24 cellular contexts compared by ENCODE assay signal in the genomic region with DNA sequence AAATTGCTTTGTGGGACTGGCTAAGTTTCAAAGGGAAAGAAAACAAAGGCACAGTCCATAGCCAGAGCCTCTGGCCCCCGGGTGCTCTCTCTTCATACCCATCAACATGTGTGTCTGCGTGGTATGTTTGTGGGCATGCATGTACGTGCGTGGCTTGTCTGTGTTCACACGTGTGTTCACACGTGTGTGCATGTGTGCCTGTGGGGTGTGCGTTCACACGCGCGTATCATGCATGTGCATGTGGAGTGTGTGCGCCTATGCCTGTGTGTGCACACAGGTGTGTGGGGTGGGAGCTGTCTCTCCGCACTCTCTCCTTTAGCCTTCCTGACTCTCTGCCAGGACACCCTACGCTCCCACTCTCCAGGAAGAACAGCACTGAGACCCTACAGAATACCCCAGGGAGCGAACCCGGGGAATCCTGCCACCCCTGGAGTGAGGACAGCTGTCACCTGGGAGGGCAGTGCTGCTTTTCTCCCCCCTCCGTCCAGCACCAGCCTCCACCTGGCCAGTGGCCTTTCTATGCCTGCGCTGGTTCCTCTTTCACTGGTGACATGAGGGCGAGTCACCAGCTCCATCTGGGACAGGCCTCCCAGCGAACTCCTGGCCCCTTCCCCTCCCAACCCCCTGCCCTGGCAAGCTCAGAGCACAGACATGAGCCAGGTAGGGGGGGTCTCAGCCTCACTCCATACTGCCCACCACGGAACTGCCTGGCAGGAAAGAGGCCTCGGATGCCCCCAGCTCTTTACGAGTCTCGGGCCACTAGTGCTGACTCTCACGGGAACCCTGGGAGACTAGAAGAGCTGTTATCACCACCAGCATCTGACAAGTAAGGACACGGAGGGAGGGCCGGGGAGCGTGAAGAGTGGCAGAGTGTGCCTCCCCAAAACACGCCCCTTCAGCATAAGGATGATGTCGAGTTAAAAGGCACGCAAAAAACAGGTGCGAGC. TPM values are rescaled to one million over a fixed set of nuclear protein-coding genes. Genes with fewer than 3 reads are reported as not detected.
A peak's percentile ranks its signal among the peaks of the same experiment; 100 is the strongest.
DNase-seq lines count a peak whose midpoint lies in the region; ATAC-seq and TF ChIP-seq lines count a peak whose summit lies in the region.
"Had no signal": no experiment of that assay in that cellular context is flagged by ENCODE, and none has a peak within 500 bp of the region (broad histone marks: within the 10 kb centered on the region; RNA-seq: fewer than 3 reads in every experiment).

No MANE protein-coding gene starts in this region.

- WGBS in GM23248 (ENCODE audit: low coverage in 1 of 2, low lambda C conversion rate in 2 of 2, missing lambda C conversion rate in 2 of 2), 2 experiments = 76 to 81% methylated on average over 31 of the region's 31 CpGs

- no peak overlapping the region for H3K4me3 Mint-ChIP-seq in WTC11
- H3K4me3 Mint-ChIP-seq: activated CD4-positive, alpha-beta T cell treated with anti-CD3 and anti-CD28 coated beads, Interleukin-2, amount 10 ng/mL, durations not matched to agents 7 days and 5 days; activated naive CD8-positive, alpha-beta T cell treated with anti-CD3 and anti-CD28 coated beads, Interleukin-2, amount 50 U/mL, for 24 hours; activated T-cell treated with anti-CD3 and anti-CD28 coated beads, Interleukin-2, amount 50 U/mL, for 24 hours had no signal

- ATAC-seq in WTC11 (no peak), lower lobe of right lung (no peak)
- ATAC-seq: activated naive CD8-positive, alpha-beta T cell treated with anti-CD3 and anti-CD28 coated beads, Interleukin-2, amount 50 U/mL, for 24 hours; stimulated activated naive CD8-positive, alpha-beta T cell treated with anti-CD3 and anti-CD28 coated beads, Interleukin-15, Interleukin-2, amounts not matched to agents 100 U/mL and 50 U/mL, for 24 hours had no signal

- no peak overlapping the region for H3K9ac ChIP-seq in BLaER1 treated with 17β-estradiol and CSF1 and Interleukin-3, amounts not matched to agents 10 nM and 100 nM
- no peak overlapping the region for H3K9ac ChIP-seq in GM23248

- peaks cover 5% of the 10 kb centered on the region for H3K9me3 Mint-ChIP-seq in WTC11
- H3K9me3 Mint-ChIP-seq: activated T-cell treated with anti-CD3 and anti-CD28 coated beads, Interleukin-2, amount 50 U/mL, for 24 hours had no signal

- H2AFZ ChIP-seq in GM23248 = no peak overlapping the region

- DNase-seq in KBM-7 (peak; percentile 24), WTC11 (ENCODE audit: low spot score) (no peak), lower lobe of right lung (peak; percentile 24), HuH-7.5 (ENCODE audit: low spot score) (no peak), SK-N-DZ (ENCODE audit: low spot score) (no peak), midbrain (lab: John Stamatoyannopoulos, UW) (no peak), GM23248 (no peak)
- DNase-seq: activated CD4-positive, alpha-beta T cell treated with anti-CD3 and anti-CD28 coated beads, Interleukin-2, amount 10 ng/mL, durations not matched to agents 7 days and 5 days; activated gamma-delta T cell treated with Interleukin-2 at 50 U/mL for 16 hours; activated naive CD8-positive, alpha-beta T cell treated with anti-CD3 and anti-CD28 coated beads, Interleukin-2, amount 50 U/mL, for 24 hours; activated T-cell treated with anti-CD3 and anti-CD28 coated beads, Interleukin-2, amount 50 U/mL, for 24 hours; Caco-2; DMS79 treated with DMSO at 0.1 percent for 48 hours; NCI-H2029 treated with DMSO at 0.1 percent for 48 hours; NCI-H69; stimulated activated naive CD8-positive, alpha-beta T cell treated with anti-CD3 and anti-CD28 coated beads, Interleukin-15, Interleukin-2, amounts not matched to agents 100 U/mL and 50 U/mL, for 24 hours; T-helper 2 cell; testis had no signal

- intact Hi-C loops in lower lobe of right lung (cut with DNase I) = no loop called here

- in situ Hi-C loops in KBM-7 (cut with MboI; ENCODE audit: low pct_unique_long_range_greater_than_20kb, low sequenced_read_pairs) (no loop called here), GM23248 (cut with MboI) (no loop called here)

- peaks cover 0 to 10% (median 0%) of the 10 kb centered on the region in 11 experiments; a peak in 2 of 22 replicates for H4K20me1 ChIP-seq in BLaER1 treated with 17β-estradiol and CSF1 and Interleukin-3, amounts not matched to agents 10 nM and 100 nM
- no peaks in the 10 kb centered on the region for H4K20me1 ChIP-seq in GM23248 (ENCODE audit: insufficient read depth)

- H3K9me2 ChIP-seq in GM23248 (ENCODE audit: insufficient read depth) = no peaks in the 10 kb centered on the region

- no peaks in the 10 kb centered on the region for H3K27me3 ChIP-seq in BLaER1 treated with 17β-estradiol and CSF1 and Interleukin-3, amounts not matched to agents 10 nM and 100 nM
- H3K27me3 ChIP-seq in lower lobe of right lung (ENCODE audit: low read depth) = no peaks in the 10 kb centered on the region
- H3K27me3 ChIP-seq in GM23248 (replicated peaks; ENCODE audit: insufficient read depth) = no peaks in the 10 kb centered on the region; the same call in 1 of the 2 replicates
- H3K27me3 ChIP-seq: testis had no signal

- no peaks in the 10 kb centered on the region for H3F3A ChIP-seq in GM23248 (ENCODE audit: insufficient read depth)

- TF ChIP-seq CTCF in WTC11 (IDR thresholded peaks at IDR 0.05) (no peak), lower lobe of right lung (IDR thresholded peaks at IDR 0.05) (no peak)

- H3K4me1 ChIP-seq in BLaER1 treated with 17β-estradiol and CSF1 and Interleukin-3, amounts not matched to agents 10 nM and 100 nM = peaks cover 0 to 32% (median 25%) of the 10 kb centered on the region in 10 experiments; a peak in 16 of 20 replicates
- H3K4me1 ChIP-seq in lower lobe of right lung (no peaks in the 10 kb centered on the region), GM23248 (ENCODE audit: insufficient read depth) (no peaks in the 10 kb centered on the region)
- H3K4me1 ChIP-seq: testis had no signal

- no peaks in the 10 kb centered on the region for H3K27me3 Mint-ChIP-seq in WTC11 (ENCODE audit: low read depth)
- H3K27me3 Mint-ChIP-seq: activated CD4-positive, alpha-beta T cell treated with anti-CD3 and anti-CD28 coated beads, Interleukin-2, amount 10 ng/mL, durations not matched to agents 7 days and 5 days; activated T-cell treated with anti-CD3 and anti-CD28 coated beads, Interleukin-2, amount 50 U/mL, for 24 hours had no signal

- no peak overlapping the region for H3K27ac ChIP-seq in BLaER1 treated with 17β-estradiol and CSF1 and Interleukin-3, amounts not matched to agents 10 nM and 100 nM
- H3K27ac ChIP-seq in lower lobe of right lung (no peak overlapping the region), GM23248 (no peak overlapping the region)
- H3K27ac ChIP-seq: C4-2B, RWPE1, testis had no signal

- H3K4me3 ChIP-seq in BLaER1 treated with 17β-estradiol and CSF1 and Interleukin-3, amounts not matched to agents 10 nM and 100 nM = no peak overlapping the region
- H3K4me3 ChIP-seq in lower lobe of right lung (no peak overlapping the region), GM23248 (no peak overlapping the region)
- H3K4me3 ChIP-seq: testis had no signal

- H3K4me2 ChIP-seq in BLaER1 treated with 17β-estradiol and CSF1 and Interleukin-3, amounts not matched to agents 10 nM and 100 nM = peak overlapping the region in 8 of 11 experiments; percentile 16 to 58 (median 38); a peak in 11 of 22 replicates
- no peak overlapping the region for H3K4me2 ChIP-seq in GM23248 (ENCODE audit: unreplicated experiment)

- peaks cover 5% of the 10 kb centered on the region for H3K36me3 Mint-ChIP-seq in WTC11

- POLR2A ChIA-PET in WTC11 (lab: Charles Lee) = no interaction called here

- peak overlapping the region; percentile 87 for H3K27ac Mint-ChIP-seq in WTC11
- H3K27ac Mint-ChIP-seq: activated CD4-positive, alpha-beta T cell treated with anti-CD3 and anti-CD28 coated beads, Interleukin-2, amount 10 ng/mL, durations not matched to agents 7 days and 5 days; activated naive CD8-positive, alpha-beta T cell treated with anti-CD3 and anti-CD28 coated beads, Interleukin-2, amount 50 U/mL, for 24 hours; activated T-cell treated with anti-CD3 and anti-CD28 coated beads, Interleukin-2, amount 50 U/mL, for 24 hours had no signal

- peaks cover 9% of the 10 kb centered on the region for H3K4me1 Mint-ChIP-seq in WTC11
- H3K4me1 Mint-ChIP-seq: activated naive CD8-positive, alpha-beta T cell treated with anti-CD3 and anti-CD28 coated beads, Interleukin-2, amount 50 U/mL, for 24 hours had no signal

- CTCF ChIA-PET in WTC11 (lab: Charles Lee) = no interaction called here

- no peaks in the 10 kb centered on the region for H3K36me3 ChIP-seq in BLaER1 treated with 17β-estradiol and CSF1 and Interleukin-3, amounts not matched to agents 10 nM and 100 nM
- H3K36me3 ChIP-seq in lower lobe of right lung (no peaks in the 10 kb centered on the region), GM23248 (ENCODE audit: low read depth) (no peaks in the 10 kb centered on the region)

- no peaks in the 10 kb centered on the region for H3K79me2 ChIP-seq in GM23248 (ENCODE audit: insufficient read depth)

- H3K9me3 ChIP-seq in BLaER1 treated with 17β-estradiol and CSF1 and Interleukin-3, amounts not matched to agents 10 nM and 100 nM (replicated peaks in 1 of 11) = peaks cover 7 to 15% (median 12%) of the 10 kb centered on the region in 11 experiments; a peak in 20 of 22 replicates
- H3K9me3 ChIP-seq in lower lobe of right lung (no peaks in the 10 kb centered on the region), GM23248 (ENCODE audit: low read depth) (no peaks in the 10 kb centered on the region)
- H3K9me3 ChIP-seq: Caco-2, testis had no signal

TF ChIP-seq in WTC11, 78 proteins besides CTCF, POLR2A, EP300 and RAD21 (continues in another document):
- no peak for TF ChIP-seq ATF1 (CRISPR knock-in tag; IDR thresholded peaks at IDR 0.05)

RNA-seq across cellular contexts. Expression of gene WDR86, which starts 16.5 kb away (rescaled TPM):
- total RNA-seq in WTC11 (2021) (24.4 to 32.4 TPM (median 30.7 TPM) in 3 replicates), lower lobe of right lung (4.4 TPM)
- 28.1 and 31.1 TPM in 2 replicates for polyA plus RNA-seq in SK-N-DZ (2014; cell fraction: cytosol; rRNA removed)
- 129 TPM in 2 replicates for polyA plus RNA-seq in SK-N-DZ (2014; cell fraction: nucleus; rRNA removed)
- total RNA-seq in GM23248 (2014; rRNA removed; shearing (Covaris generic)) = 0.25 TPM in 1 of 2 replicates, not detected in the other
- not detected in 2 replicates for polyA plus RNA-seq in GM23248 (2016; fragmentation: Nextera tagmentation; extraction: Ambion mirVana)
- total RNA-seq: lung microvascular endothelial cell, pulmonary artery endothelial cell had no signal
- polyA plus RNA-seq: keratinocyte had no signal

RNA-seq across cellular contexts. Expression of gene CRYGN, which starts 46.6 kb away (rescaled TPM):
- total RNA-seq in WTC11 (2021) (1.0 to 1.6 TPM (median 1.5 TPM) in 3 replicates), lower lobe of right lung (not detected)
- 0.05 TPM in 1 of 2 replicates, not detected in the other for polyA plus RNA-seq in SK-N-DZ (2014; cell fraction: cytosol; rRNA removed)
- not detected in 2 replicates for polyA plus RNA-seq in SK-N-DZ (2014; cell fraction: nucleus; rRNA removed)
- not detected in 2 replicates for total RNA-seq in GM23248 (2014; rRNA removed; shearing (Covaris generic))
- not detected in 2 replicates for polyA plus RNA-seq in GM23248 (2016; fragmentation: Nextera tagmentation; extraction: Ambion mirVana)
- total RNA-seq: Caco-2, lung microvascular endothelial cell, pulmonary artery endothelial cell had no signal
- polyA plus RNA-seq: keratinocyte had no signal

RNA-seq across cellular contexts. Expression of gene NUB1, which starts 51.7 kb away (rescaled TPM):
- total RNA-seq in WTC11 (2021) (31.2 to 38.3 TPM (median 33.5 TPM) in 3 replicates), lower lobe of right lung (53.7 TPM)
- 56.2 and 59.4 TPM in 2 replicates for polyA plus RNA-seq in SK-N-DZ (2014; cell fraction: cytosol; rRNA removed)
- polyA plus RNA-seq in SK-N-DZ (2014; cell fraction: nucleus; rRNA removed) = 45.9 and 61.1 TPM in 2 replicates
- 43.4 and 60.3 TPM in 2 replicates for total RNA-seq in GM23248 (2014; rRNA removed; shearing (Covaris generic))
- polyA plus RNA-seq in GM23248 (2016; fragmentation: Nextera tagmentation; extraction: Ambion mirVana) = 41.7 and 48.0 TPM in 2 replicates

Comparison
In these comparisons a context has a peak if more than half of its experiments do, and no peak if none do; other contexts are left out.
1. DNase-seq: peak in KBM-7 (single experiment) and lower lobe of right lung (single experiment); none in WTC11 (single experiment), HuH-7.5 (single experiment), SK-N-DZ (single experiment), midbrain (single experiment) and GM23248 (single experiment).